ENCODE assay signal across 10 cellular contexts in the genomic region with DNA sequence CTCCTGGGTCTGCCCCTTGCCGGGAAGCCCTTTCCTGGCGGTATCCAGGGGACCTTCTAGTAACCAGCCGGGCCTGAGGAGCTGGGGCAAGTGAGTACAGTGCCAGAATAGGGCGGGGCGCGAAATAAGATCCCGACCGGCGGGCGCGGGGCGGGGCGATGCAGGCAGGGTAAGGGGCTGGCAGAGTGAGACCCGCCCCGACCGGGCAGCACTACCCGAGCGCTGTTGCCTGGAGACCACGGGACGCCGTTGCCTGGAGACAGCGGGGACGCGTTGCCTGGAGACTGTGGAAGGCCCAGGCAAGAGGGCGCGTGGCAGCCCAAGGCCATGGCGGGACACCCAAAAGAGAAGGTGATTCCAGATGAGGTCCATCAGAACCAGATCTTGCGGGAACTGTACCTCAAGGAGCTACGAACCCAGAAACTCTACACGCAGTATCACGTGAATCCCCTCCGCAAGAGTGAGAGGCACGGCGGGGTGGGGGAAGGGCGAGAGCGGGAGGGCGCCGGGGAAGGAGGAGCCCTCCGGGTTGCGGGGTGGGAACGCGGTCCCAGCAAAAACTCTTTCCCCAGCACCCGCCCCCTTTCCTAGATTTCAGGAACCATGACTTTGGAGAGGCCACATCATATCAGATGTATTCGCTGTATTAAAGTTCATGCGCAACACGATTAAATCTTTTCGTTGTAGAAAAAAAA. TPM values are rescaled to one million over a fixed set of nuclear protein-coding genes. Genes with fewer than 3 reads are reported as not detected.
A peak's percentile ranks its signal among the peaks of the same experiment; 100 is the strongest.
DNase-seq lines count a peak whose midpoint lies in the region; ATAC-seq and TF ChIP-seq lines count a peak whose summit lies in the region.
"Had no signal": no experiment of that assay in that cellular context is flagged by ENCODE, and none has a peak within 500 bp of the region (broad histone marks: within the 10 kb centered on the region; RNA-seq: fewer than 3 reads in every experiment).

No MANE protein-coding gene starts in this region.

- H3K4me1 Mint-ChIP-seq in activated naive CD8-positive, alpha-beta T cell treated with anti-CD3 and anti-CD28 coated beads, Interleukin-2, amount 50 U/mL, for 24 hours = no peaks in the 10 kb centered on the region

- in situ Hi-C loops in HAP-1 (cut with MboI; ENCODE audit: low sequenced_read_pairs) = no loop called here

- WGBS in urinary bladder = 3% methylated on average over 47 of the region's 47 CpGs

- peak; percentile 35 for DNase-seq in 8988T
- DNase-seq in HAP-1 (ENCODE audit: low spot score in 2 of 2) = peak; percentile 84 to 95
- peak; percentile 91 for DNase-seq in NCI-H774 (lab: John Stamatoyannopoulos, UW)
- peak; percentile 47 for DNase-seq in activated naive CD8-positive, alpha-beta T cell treated with anti-CD3 and anti-CD28 coated beads, Interleukin-2, amount 50 U/mL, for 24 hours
- DNase-seq in cardiac muscle cell (ENCODE audit: low read depth in 1 of 2, low spot score in 1 of 2) = peak; percentile 82 to 96
- DNase-seq in omental fat pad (ENCODE audit: low spot score) = peak; percentile 44
- DNase-seq: DND-41 had no signal

- peak overlapping the region; percentile 54 for H3K4me3 Mint-ChIP-seq in activated naive CD8-positive, alpha-beta T cell treated with anti-CD3 and anti-CD28 coated beads, Interleukin-2, amount 50 U/mL, for 24 hours

- H3K9me3 Mint-ChIP-seq in activated naive CD8-positive, alpha-beta T cell treated with anti-CD3 and anti-CD28 coated beads, Interleukin-2, amount 50 U/mL, for 24 hours = no peaks in the 10 kb centered on the region
- H3K9me3 Mint-ChIP-seq: activated naive CD4-positive, alpha-beta T cell treated with anti-CD3 and anti-CD28 coated beads, Interleukin-2, amount 50 U/mL, for 24 hours had no signal

- H3K27ac ChIP-seq in cardiac muscle cell (peak overlapping the region; percentile 43), urinary bladder (ENCODE audit: low read depth) (no peak overlapping the region)

- H3K4me1 ChIP-seq in HAP-1 (no peaks in the 10 kb centered on the region; the same call in 1 of the 2 replicates), cardiac muscle cell (ENCODE audit: low read depth) (no peaks in the 10 kb centered on the region), urinary bladder (ENCODE audit: insufficient read depth) (no peaks in the 10 kb centered on the region)

- peaks cover 59% of the 10 kb centered on the region for H3K27me3 Mint-ChIP-seq in activated naive CD8-positive, alpha-beta T cell treated with anti-CD3 and anti-CD28 coated beads, Interleukin-2, amount 50 U/mL, for 24 hours

- peak; percentile 81 for ATAC-seq in activated naive CD8-positive, alpha-beta T cell treated with anti-CD3 and anti-CD28 coated beads, Interleukin-2, amount 50 U/mL, for 24 hours
- peak; percentile 93 for ATAC-seq in omental fat pad (ENCODE audit: low FRiP score)
- ATAC-seq in HG03439 (IDR thresholded peaks at IDR 0.05; ENCODE audit: unreplicated experiment) = no peak

- TF ChIP-seq CTCF in cardiac muscle cell (IDR thresholded peaks at IDR 0.05; ENCODE audit: low read depth, low read length) = no peak
- TF ChIP-seq CTCF in omental fat pad (IDR thresholded peaks at IDR 0.05) = no peak

- H3K9me3 ChIP-seq in HAP-1 = no peaks in the 10 kb centered on the region
- H3K9me3 ChIP-seq in cardiac muscle cell (ENCODE audit: low read depth) = no peaks in the 10 kb centered on the region

- H3K27ac Mint-ChIP-seq in activated naive CD8-positive, alpha-beta T cell treated with anti-CD3 and anti-CD28 coated beads, Interleukin-2, amount 50 U/mL, for 24 hours = no peak overlapping the region
- H3K27ac Mint-ChIP-seq: activated naive CD4-positive, alpha-beta T cell treated with anti-CD3 and anti-CD28 coated beads, Interleukin-2, amount 50 U/mL, for 24 hours had no signal

- no peaks in the 10 kb centered on the region for H3K36me3 Mint-ChIP-seq in activated naive CD8-positive, alpha-beta T cell treated with anti-CD3 and anti-CD28 coated beads, Interleukin-2, amount 50 U/mL, for 24 hours (ENCODE audit: low read depth)
- H3K36me3 Mint-ChIP-seq: activated naive CD4-positive, alpha-beta T cell treated with anti-CD3 and anti-CD28 coated beads, Interleukin-2, amount 50 U/mL, for 24 hours had no signal

- H3K36me3 ChIP-seq in HAP-1 (replicated peaks) = no peaks in the 10 kb centered on the region
- H3K36me3 ChIP-seq in cardiac muscle cell = no peaks in the 10 kb centered on the region
- H3K36me3 ChIP-seq in urinary bladder (ENCODE audit: insufficient read depth) = no peaks in the 10 kb centered on the region

- H3K27me3 ChIP-seq in HAP-1 (ENCODE audit: low read depth) (peaks cover 35% of the 10 kb centered on the region), cardiac muscle cell (no peaks in the 10 kb centered on the region)

- H3K4me3 ChIP-seq in HAP-1 = 0 out of 2 replicates have a peak overlapping the region, but pooled peaks have one; percentile 2
- peak overlapping the region; percentile 35 for H3K4me3 ChIP-seq in cardiac muscle cell
- H3K4me3 ChIP-seq in urinary bladder (ENCODE audit: low read depth, low read length) = peak overlapping the region; percentile 13

RNA-seq across cellular contexts. Expression of gene EBNA1BP2, which starts 24.3 kb away (rescaled TPM):
- total RNA-seq in cardiac muscle cell (48.2 and 62.5 TPM in 2 replicates), omental fat pad (100 to 1,000 TPM in 1 of 4 donors, 10 to 100 TPM in 3; 41.5 to 110 (median 49.9) TPM), urinary bladder (30.3 TPM)
- polyA plus RNA-seq in cardiac muscle cell (60.0 and 65.0 TPM in 2 replicates), urinary bladder (63.2 TPM)

RNA-seq across cellular contexts. Expression of gene CFAP57, which starts 24.4 kb away (rescaled TPM):
- total RNA-seq in cardiac muscle cell (0.11 TPM in 1 of 2 replicates, not detected in the other), omental fat pad (under 1 TPM in 2 of 4 donors, not detected in 2; 0.12 to 0.46 TPM), urinary bladder (0.11 TPM)
- polyA plus RNA-seq in cardiac muscle cell (0.09 and 0.72 TPM in 2 replicates), urinary bladder (0.05 TPM)

Comparison
In these comparisons a context has a peak if more than half of its experiments do, and no peak if none do; other contexts are left out.
1. DNase-seq: peak in every context shown above with its lines; median percentile 91 in NCI-H774; 90 in HAP-1; 89 in cardiac muscle cell; 47 in activated naive CD8-positive, alpha-beta T cell treated with anti-CD3 and anti-CD28 coated beads, Interleukin-2, amount 50 U/mL, for 24 hours; 44 in omental fat pad; 35 in 8988T.